Comparison of ENCODE assay signal across 1 cellular context in the genomic region with DNA sequence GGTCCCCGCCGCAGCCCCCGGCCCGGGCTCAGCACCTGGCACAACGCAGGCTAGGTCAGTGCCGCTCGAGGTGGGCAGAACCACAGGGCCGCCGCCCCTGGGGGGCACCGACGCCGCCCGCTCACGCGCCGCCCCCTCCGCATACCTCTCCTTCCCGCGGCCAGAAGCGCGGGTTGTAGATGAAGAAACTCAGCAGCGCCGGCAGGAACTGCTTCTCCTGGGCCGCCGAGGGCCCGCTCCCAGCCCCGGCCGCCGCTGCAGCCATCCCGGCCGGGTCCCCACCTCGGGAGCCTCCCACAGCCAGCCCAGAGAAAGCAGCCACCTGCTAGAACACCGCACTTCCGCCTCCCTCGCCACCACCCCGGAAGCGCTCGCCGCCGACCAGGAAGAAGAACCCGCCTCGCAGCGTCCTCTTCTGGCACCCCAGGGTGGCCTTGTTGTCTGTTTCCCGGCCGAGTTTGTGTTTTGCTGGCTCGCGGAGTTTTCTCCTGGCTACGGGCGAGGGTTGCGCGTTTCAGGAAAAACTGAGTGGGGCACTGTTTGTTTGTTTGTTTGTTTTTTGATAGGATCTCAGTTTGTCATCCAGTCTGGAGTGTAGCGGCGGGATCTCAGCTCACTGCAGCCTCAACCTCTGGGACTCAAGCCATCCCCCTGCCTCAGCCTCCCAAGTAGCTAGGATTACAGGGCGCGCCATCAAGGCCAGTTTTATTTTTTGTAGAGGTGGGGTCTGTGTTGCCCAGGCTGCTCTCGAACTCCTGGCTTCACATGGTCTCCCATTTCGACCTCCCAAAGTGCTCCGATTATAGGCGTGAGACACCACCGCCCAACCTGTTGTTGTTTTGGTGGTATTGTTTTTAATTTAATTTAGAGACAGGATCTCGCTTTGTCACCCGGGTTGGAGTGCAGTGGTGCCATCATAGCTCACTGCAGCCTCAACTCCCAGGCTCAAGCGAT.
TF ChIP-seq lines count a peak whose summit lies in the region.

No MANE protein-coding gene starts in this region.

TF ChIP-seq in HepG2, 621 proteins besides CTCF, POLR2A, EP300 and RAD21 (continued from another document and continues in another):
- TF ChIP-seq, protein P1, sequence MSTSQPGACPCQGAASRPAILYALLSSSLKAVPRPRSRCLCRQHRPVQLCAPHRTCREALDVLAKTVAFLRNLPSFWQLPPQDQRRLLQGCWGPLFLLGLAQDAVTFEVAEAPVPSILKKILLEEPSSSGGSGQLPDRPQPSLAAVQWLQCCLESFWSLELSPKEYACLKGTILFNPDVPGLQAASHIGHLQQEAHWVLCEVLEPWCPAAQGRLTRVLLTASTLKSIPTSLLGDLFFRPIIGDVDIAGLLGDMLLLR (CRISPR knock-in tag; IDR thresholded peaks at IDR 0.05), result no peak
- TF ChIP-seq, protein P2, sequence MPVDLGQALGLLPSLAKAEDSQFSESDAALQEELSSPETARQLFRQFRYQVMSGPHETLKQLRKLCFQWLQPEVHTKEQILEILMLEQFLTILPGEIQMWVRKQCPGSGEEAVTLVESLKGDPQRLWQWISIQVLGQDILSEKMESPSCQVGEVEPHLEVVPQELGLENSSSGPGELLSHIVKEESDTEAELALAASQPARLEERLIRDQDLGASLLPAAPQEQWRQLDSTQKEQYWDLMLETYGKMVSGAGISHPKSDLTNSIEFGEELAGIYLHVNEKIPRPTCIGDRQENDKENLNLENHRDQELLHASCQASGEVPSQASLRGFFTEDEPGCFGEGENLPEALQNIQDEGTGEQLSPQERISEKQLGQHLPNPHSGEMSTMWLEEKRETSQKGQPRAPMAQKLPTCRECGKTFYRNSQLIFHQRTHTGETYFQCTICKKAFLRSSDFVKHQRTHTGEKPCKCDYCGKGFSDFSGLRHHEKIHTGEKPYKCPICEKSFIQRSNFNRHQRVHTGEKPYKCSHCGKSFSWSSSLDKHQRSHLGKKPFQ (CRISPR knock-in tag; IDR thresholded peaks at IDR 0.05; ENCODE audit: insufficient replicate concordance), result peak; percentile 62
- TF ChIP-seq ZSCAN20 (CRISPR knock-in tag; IDR thresholded peaks at IDR 0.05; ENCODE audit: borderline replicate concordance) (no peak), ZNF468 (CRISPR knock-in tag; IDR thresholded peaks at IDR 0.05) (no peak), ATF1 (CRISPR knock-in tag; IDR thresholded peaks at IDR 0.05) (no peak), RFX1 (IDR thresholded peaks at IDR 0.05) (no peak), KLF6 (CRISPR knock-in tag; IDR thresholded peaks at IDR 0.05) (peak; percentile 87), ZFP1 (CRISPR knock-in tag; IDR thresholded peaks at IDR 0.05) (no peak), TOPORS (CRISPR knock-in tag; IDR thresholded peaks at IDR 0.05) (no peak), SOX13 (IDR thresholded peaks at IDR 0.05) (no peak), SOX13 (CRISPR knock-in tag; conservative IDR thresholded peaks at IDR 0.05 in 1 of 2, IDR thresholded peaks at IDR 0.05 in 1 of 2) (no peak), ZNF569 (CRISPR knock-in tag; IDR thresholded peaks at IDR 0.05; ENCODE audit: borderline replicate concordance) (0 out of 2 replicates have a peak, but pooled peaks have one; percentile 47), KLF15 (CRISPR knock-in tag; IDR thresholded peaks at IDR 0.05; ENCODE audit: borderline replicate concordance) (no peak), NKX3-1 (CRISPR knock-in tag; IDR thresholded peaks at IDR 0.05) (0 out of 2 replicates have a peak, but pooled peaks have one; percentile 15), SATB2 (CRISPR knock-in tag; IDR thresholded peaks at IDR 0.05) (no peak), CBFB (CRISPR knock-in tag; IDR thresholded peaks at IDR 0.05) (no peak), SAFB2 (CRISPR knock-in tag; IDR thresholded peaks at IDR 0.05; ENCODE audit: borderline replicate concordance, low read depth) (0 out of 2 replicates have a peak, but pooled peaks have one; percentile 79), NR2F1 (CRISPR knock-in tag; IDR thresholded peaks at IDR 0.05) (no peak), NR3C1 (CRISPR knock-in tag; IDR thresholded peaks at IDR 0.05) (no peak), GZF1 (CRISPR knock-in tag; IDR thresholded peaks at IDR 0.05) (no peak), NRL (CRISPR knock-in tag; IDR thresholded peaks at IDR 0.05; ENCODE audit: borderline replicate concordance) (peak; percentile 30; the same call in 1 of the 2 replicates), RELA (CRISPR knock-in tag; IDR thresholded peaks at IDR 0.05) (no peak; the same call in 1 of the 2 replicates), TBX3 (IDR thresholded peaks at IDR 0.05; ENCODE audit: borderline replicate concordance) (no peak), ZNF44 (CRISPR knock-in tag; IDR thresholded peaks at IDR 0.05) (peak; percentile 84), TBX2 (CRISPR knock-in tag; IDR thresholded peaks at IDR 0.05; ENCODE audit: borderline replicate concordance) (peak; percentile 63; the same call in 1 of the 2 replicates), CCAR2 (optimal IDR thresholded peaks at IDR 0.05; ENCODE audit: low read depth, low read length) (no peak), ZNF546 (CRISPR knock-in tag; conservative IDR thresholded peaks at IDR 0.05) (peak; percentile 51; the same call in 1 of the 2 replicates), ZNF782 (CRISPR knock-in tag; IDR thresholded peaks at IDR 0.05; ENCODE audit: borderline replicate concordance) (peak; percentile 46; the same call in 1 of the 2 replicates), SIN3B (IDR thresholded peaks at IDR 0.05; ENCODE audit: low read length) (no peak), ZNF234 (CRISPR knock-in tag; conservative IDR thresholded peaks at IDR 0.05) (0 out of 2 replicates have a peak, but pooled peaks have one; percentile 65), ZIK1 (CRISPR knock-in tag; IDR thresholded peaks at IDR 0.05; ENCODE audit: borderline replicate concordance, low read depth) (no peak), ZNF264 (CRISPR knock-in tag; IDR thresholded peaks at IDR 0.05) (0 out of 2 replicates have a peak, but pooled peaks have one; percentile 63), ZNF768 (CRISPR knock-in tag; IDR thresholded peaks at IDR 0.05) (no peak; the same call in 1 of the 2 replicates)
- TF ChIP-seq, protein P3, sequence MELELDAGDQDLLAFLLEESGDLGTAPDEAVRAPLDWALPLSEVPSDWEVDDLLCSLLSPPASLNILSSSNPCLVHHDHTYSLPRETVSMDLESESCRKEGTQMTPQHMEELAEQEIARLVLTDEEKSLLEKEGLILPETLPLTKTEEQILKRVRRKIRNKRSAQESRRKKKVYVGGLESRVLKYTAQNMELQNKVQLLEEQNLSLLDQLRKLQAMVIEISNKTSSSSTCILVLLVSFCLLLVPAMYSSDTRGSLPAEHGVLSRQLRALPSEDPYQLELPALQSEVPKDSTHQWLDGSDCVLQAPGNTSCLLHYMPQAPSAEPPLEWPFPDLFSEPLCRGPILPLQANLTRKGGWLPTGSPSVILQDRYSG (CRISPR knock-in tag; IDR thresholded peaks at IDR 0.05), result no peak
- TF ChIP-seq, protein P4, sequence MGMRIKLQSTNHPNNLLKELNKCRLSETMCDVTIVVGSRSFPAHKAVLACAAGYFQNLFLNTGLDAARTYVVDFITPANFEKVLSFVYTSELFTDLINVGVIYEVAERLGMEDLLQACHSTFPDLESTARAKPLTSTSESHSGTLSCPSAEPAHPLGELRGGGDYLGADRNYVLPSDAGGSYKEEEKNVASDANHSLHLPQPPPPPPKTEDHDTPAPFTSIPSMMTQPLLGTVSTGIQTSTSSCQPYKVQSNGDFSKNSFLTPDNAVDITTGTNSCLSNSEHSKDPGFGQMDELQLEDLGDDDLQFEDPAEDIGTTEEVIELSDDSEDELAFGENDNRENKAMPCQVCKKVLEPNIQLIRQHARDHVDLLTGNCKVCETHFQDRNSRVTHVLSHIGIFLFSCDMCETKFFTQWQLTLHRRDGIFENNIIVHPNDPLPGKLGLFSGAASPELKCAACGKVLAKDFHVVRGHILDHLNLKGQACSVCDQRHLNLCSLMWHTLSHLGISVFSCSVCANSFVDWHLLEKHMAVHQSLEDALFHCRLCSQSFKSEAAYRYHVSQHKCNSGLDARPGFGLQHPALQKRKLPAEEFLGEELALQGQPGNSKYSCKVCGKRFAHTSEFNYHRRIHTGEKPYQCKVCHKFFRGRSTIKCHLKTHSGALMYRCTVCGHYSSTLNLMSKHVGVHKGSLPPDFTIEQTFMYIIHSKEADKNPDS (CRISPR knock-in tag; IDR thresholded peaks at IDR 0.05), result no peak
- TF ChIP-seq, protein P5, sequence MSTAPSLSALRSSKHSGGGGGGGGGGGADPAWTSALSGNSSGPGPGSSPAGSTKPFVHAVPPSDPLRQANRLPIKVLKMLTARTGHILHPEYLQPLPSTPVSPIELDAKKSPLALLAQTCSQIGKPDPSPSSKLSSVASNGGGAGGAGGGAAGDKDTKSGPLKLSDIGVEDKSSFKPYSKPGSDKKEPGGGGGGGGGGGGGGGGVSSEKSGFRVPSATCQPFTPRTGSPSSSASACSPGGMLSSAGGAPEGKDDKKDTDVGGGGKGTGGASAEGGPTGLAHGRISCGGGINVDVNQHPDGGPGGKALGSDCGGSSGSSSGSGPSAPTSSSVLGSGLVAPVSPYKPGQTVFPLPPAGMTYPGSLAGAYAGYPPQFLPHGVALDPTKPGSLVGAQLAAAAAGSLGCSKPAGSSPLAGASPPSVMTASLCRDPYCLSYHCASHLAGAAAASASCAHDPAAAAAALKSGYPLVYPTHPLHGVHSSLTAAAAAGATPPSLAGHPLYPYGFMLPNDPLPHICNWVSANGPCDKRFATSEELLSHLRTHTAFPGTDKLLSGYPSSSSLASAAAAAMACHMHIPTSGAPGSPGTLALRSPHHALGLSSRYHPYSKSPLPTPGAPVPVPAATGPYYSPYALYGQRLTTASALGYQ (CRISPR knock-in tag; IDR thresholded peaks at IDR 0.05), result no peak; the same call in 1 of the 2 replicates
- TF ChIP-seq, protein P6, sequence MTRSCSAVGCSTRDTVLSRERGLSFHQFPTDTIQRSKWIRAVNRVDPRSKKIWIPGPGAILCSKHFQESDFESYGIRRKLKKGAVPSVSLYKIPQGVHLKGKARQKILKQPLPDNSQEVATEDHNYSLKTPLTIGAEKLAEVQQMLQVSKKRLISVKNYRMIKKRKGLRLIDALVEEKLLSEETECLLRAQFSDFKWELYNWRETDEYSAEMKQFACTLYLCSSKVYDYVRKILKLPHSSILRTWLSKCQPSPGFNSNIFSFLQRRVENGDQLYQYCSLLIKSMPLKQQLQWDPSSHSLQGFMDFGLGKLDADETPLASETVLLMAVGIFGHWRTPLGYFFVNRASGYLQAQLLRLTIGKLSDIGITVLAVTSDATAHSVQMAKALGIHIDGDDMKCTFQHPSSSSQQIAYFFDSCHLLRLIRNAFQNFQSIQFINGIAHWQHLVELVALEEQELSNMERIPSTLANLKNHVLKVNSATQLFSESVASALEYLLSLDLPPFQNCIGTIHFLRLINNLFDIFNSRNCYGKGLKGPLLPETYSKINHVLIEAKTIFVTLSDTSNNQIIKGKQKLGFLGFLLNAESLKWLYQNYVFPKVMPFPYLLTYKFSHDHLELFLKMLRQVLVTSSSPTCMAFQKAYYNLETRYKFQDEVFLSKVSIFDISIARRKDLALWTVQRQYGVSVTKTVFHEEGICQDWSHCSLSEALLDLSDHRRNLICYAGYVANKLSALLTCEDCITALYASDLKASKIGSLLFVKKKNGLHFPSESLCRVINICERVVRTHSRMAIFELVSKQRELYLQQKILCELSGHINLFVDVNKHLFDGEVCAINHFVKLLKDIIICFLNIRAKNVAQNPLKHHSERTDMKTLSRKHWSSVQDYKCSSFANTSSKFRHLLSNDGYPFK (CRISPR knock-in tag; IDR thresholded peaks at IDR 0.05; ENCODE audit: borderline replicate concordance), result peak; percentile 98
- TF ChIP-seq, protein P7, sequence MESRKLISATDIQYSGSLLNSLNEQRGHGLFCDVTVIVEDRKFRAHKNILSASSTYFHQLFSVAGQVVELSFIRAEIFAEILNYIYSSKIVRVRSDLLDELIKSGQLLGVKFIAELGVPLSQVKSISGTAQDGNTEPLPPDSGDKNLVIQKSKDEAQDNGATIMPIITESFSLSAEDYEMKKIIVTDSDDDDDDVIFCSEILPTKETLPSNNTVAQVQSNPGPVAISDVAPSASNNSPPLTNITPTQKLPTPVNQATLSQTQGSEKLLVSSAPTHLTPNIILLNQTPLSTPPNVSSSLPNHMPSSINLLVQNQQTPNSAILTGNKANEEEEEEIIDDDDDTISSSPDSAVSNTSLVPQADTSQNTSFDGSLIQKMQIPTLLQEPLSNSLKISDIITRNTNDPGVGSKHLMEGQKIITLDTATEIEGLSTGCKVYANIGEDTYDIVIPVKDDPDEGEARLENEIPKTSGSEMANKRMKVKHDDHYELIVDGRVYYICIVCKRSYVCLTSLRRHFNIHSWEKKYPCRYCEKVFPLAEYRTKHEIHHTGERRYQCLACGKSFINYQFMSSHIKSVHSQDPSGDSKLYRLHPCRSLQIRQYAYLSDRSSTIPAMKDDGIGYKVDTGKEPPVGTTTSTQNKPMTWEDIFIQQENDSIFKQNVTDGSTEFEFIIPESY (CRISPR knock-in tag; IDR thresholded peaks at IDR 0.05), result peak; percentile 11; the same call in 1 of the 2 replicates
- TF ChIP-seq, protein P8, sequence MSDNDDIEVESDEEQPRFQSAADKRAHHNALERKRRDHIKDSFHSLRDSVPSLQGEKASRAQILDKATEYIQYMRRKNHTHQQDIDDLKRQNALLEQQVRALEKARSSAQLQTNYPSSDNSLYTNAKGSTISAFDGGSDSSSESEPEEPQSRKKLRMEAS (IDR thresholded peaks at IDR 0.05), result peak; percentile 82
- TF ChIP-seq, protein P9, sequence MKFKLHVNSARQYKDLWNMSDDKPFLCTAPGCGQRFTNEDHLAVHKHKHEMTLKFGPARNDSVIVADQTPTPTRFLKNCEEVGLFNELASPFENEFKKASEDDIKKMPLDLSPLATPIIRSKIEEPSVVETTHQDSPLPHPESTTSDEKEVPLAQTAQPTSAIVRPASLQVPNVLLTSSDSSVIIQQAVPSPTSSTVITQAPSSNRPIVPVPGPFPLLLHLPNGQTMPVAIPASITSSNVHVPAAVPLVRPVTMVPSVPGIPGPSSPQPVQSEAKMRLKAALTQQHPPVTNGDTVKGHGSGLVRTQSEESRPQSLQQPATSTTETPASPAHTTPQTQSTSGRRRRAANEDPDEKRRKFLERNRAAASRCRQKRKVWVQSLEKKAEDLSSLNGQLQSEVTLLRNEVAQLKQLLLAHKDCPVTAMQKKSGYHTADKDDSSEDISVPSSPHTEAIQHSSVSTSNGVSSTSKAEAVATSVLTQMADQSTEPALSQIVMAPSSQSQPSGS (CRISPR knock-in tag; IDR thresholded peaks at IDR 0.05), result no peak
- TF ChIP-seq, protein P10, sequence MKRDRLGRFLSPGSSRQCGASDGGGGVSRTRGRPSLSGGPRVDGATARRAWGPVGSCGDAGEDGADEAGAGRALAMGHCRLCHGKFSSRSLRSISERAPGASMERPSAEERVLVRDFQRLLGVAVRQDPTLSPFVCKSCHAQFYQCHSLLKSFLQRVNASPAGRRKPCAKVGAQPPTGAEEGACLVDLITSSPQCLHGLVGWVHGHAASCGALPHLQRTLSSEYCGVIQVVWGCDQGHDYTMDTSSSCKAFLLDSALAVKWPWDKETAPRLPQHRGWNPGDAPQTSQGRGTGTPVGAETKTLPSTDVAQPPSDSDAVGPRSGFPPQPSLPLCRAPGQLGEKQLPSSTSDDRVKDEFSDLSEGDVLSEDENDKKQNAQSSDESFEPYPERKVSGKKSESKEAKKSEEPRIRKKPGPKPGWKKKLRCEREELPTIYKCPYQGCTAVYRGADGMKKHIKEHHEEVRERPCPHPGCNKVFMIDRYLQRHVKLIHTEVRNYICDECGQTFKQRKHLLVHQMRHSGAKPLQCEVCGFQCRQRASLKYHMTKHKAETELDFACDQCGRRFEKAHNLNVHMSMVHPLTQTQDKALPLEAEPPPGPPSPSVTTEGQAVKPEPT (CRISPR knock-in tag; IDR thresholded peaks at IDR 0.05; ENCODE audit: low read depth), result peak; percentile 56; the same call in 1 of the 2 replicates
- TF ChIP-seq, protein P11, sequence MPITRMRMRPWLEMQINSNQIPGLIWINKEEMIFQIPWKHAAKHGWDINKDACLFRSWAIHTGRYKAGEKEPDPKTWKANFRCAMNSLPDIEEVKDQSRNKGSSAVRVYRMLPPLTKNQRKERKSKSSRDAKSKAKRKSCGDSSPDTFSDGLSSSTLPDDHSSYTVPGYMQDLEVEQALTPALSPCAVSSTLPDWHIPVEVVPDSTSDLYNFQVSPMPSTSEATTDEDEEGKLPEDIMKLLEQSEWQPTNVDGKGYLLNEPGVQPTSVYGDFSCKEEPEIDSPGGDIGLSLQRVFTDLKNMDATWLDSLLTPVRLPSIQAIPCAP (CRISPR knock-in tag; IDR thresholded peaks at IDR 0.05; ENCODE audit: low read depth), result no peak
